8 cellular contexts compared by ENCODE assay signal in genomic region chr16:56910654-56911539, GRCh38. TPM values are rescaled to one million over a fixed set of nuclear protein-coding genes. Genes with fewer than 3 reads are reported as not detected.
DNase-seq lines count a peak whose midpoint lies in the region; TF ChIP-seq lines count a peak whose summit lies in the region.

No MANE protein-coding gene starts in this region.

- CTCF ChIA-PET in RWPE1 (lab: Yijun Ruan, JAX), result interaction anchor here (0.6 to 0.8 kb wide), 3 partner anchors 96 to 569 kb away, joined by 3 to 4 read pairs (median 3); no protein-coding TSS in a partner anchor

- no peaks in the 10 kb centered on the region for H3K36me3 ChIP-seq in esophagus squamous epithelium

- H3K4me1 ChIP-seq in esophagus squamous epithelium, result peaks cover 5 to 63% (median 17%) of the 10 kb centered on the region in 3 donors

- no peak for TF ChIP-seq POLR2A in esophagus squamous epithelium (IDR thresholded peaks at IDR 0.05)

- peaks cover 0 to 4% (median 0%) of the 10 kb centered on the region in 4 donors for H3K27me3 ChIP-seq in esophagus squamous epithelium

- DNase-seq in NCI-H345 treated with DMSO at 0.1 percent for 48 hours (lab: John Stamatoyannopoulos, UW; ENCODE audit: unreplicated experiment), result peak; percentile 85
- DNase-seq in NCI-H345 (lab: John Stamatoyannopoulos, UW), result no peak
- no peak for DNase-seq in RWPE1 (ENCODE audit: low spot score)
- DNase-seq in esophagus squamous epithelium (lab: John Stamatoyannopoulos, UW), result no peak
- DNase-seq in putamen (ENCODE audit: low spot score), result peak; percentile 22
- DNase-seq in activated CD4-positive, CD25-positive, alpha-beta regulatory T cell (lab: John Stamatoyannopoulos, UW), result no peak
- DNase-seq in OCI-M2 (lab: John Stamatoyannopoulos, UW; ENCODE audit: unreplicated experiment), result no peak
- DNase-seq in activated effector memory CD4-positive, alpha-beta T cell treated with Interleukin-2 at 50 U/mL for 16 hours, result no peak

- TF ChIP-seq CTCF in RWPE1 (conservative IDR thresholded peaks at IDR 0.05; ENCODE audit: low read depth), result no peak
- TF ChIP-seq CTCF in esophagus squamous epithelium (IDR thresholded peaks at IDR 0.05), result no peak

- intact Hi-C loops in esophagus squamous epithelium (cut with DNase I), result no loop called here

- H3K4me3 ChIP-seq in esophagus squamous epithelium, result no peak overlapping the region

- no peaks in the 10 kb centered on the region for H3K9me3 ChIP-seq in esophagus squamous epithelium

- H3K27ac ChIP-seq in RWPE1, result peak overlapping the region; percentile 22; the same call in 1 of the 2 replicates
- peak overlapping the region in 3 of 4 donors; percentile 55 to 83 (median 68) for H3K27ac ChIP-seq in esophagus squamous epithelium

- POLR2A ChIA-PET in RWPE1 (lab: Yijun Ruan, JAX; ENCODE audit: low non-redundant PET), result interaction anchor here (0.7 kb wide), 1 partner anchor 21 kb away, joined by 4 read pairs; no protein-coding TSS in a partner anchor

- WGBS in esophagus squamous epithelium, 2 donors, result 60 to 74% methylated on average over 11 of the region's 12 CpGs

RNA-seq across cellular contexts. Expression of gene HERPUD1, which starts 21.0 kb away (rescaled TPM):
- 10 to 100 TPM; 40.6 to 81.3 (median 43.9) TPM for total RNA-seq in esophagus squamous epithelium

RNA-seq across cellular contexts. Expression of gene SLC12A3, which starts 45.9 kb away (rescaled TPM):
- total RNA-seq in esophagus squamous epithelium, result not detected

RNA-seq across cellular contexts. Expression of gene CETP, which starts 50.9 kb away (rescaled TPM):
- total RNA-seq in esophagus squamous epithelium, result under 1 TPM in 3 of 4 donors, not detected in 1; 0.19 to 0.32 (median 0.31) TPM

Comparison
In these comparisons a context has a peak if more than half of its experiments do, and no peak if none do; other contexts are left out.
1. DNase-seq: peak in NCI-H345 treated with DMSO at 0.1 percent for 48 hours (single experiment) and putamen (single experiment); none in NCI-H345 (single experiment), RWPE1 (single experiment), esophagus squamous epithelium (single experiment), activated CD4-positive, CD25-positive, alpha-beta regulatory T cell (0 of 4), OCI-M2 (single experiment) and activated effector memory CD4-positive, alpha-beta T cell treated with Interleukin-2 at 50 U/mL for 16 hours (single experiment).